In genomic region chr17:10198509-10199249, GRCh38 we compare ENCODE assay signal across 8 cellular contexts. TPM values are rescaled to one million over a fixed set of nuclear protein-coding genes. Genes with fewer than 3 reads are reported as not detected.
DNase-seq lines count a peak whose midpoint lies in the region; ATAC-seq and TF ChIP-seq lines count a peak whose summit lies in the region.

TSS of gene GAS7 (minus strand) at chr17:10198606.

- in situ Hi-C loops in GM13977 (cut with MboI; ENCODE audit: low pct_unique_long_range_greater_than_20kb, low sequenced_read_pairs, unreplicated experiment): no loop called here

- H3K27me3 ChIP-seq in gastroesophageal sphincter: peaks cover 18% of the 10 kb centered on the region

- H3K4me3 ChIP-seq in gastroesophageal sphincter: peak within 1 kb of the TSS; percentile 67 to 80

- H3K36me3 Mint-ChIP-seq in activated T-cell treated with anti-CD3 and anti-CD28 coated beads, Interleukin-2, amount 50 U/mL, for 72 hours (ENCODE audit: insufficient read depth in 2 of 2): peaks cover 3 to 12% of the 10 kb centered on the region in 2 donors

- no peak within 1 kb of the TSS for H3K27ac Mint-ChIP-seq in activated T-cell treated with anti-CD3 and anti-CD28 coated beads, Interleukin-2, amount 50 U/mL, for 72 hours

- H3K27ac ChIP-seq in gastroesophageal sphincter: peak within 1 kb of the TSS in 3 of 4 donors; percentile 67 to 79 (median 73)

- DNase-seq in GM13977 (ENCODE audit: low spot score): peak; percentile 86
- DNase-seq in activated T-cell treated with anti-CD3 and anti-CD28 coated beads, Interleukin-2, amount 50 U/mL, for 72 hours: peak; percentile 25 to 28
- DNase-seq in occipital lobe (lab: John Stamatoyannopoulos, UW): peak; percentile 21
- no peak for DNase-seq in SHP77 (lab: John Stamatoyannopoulos, UW)

- peaks cover 35% of the 10 kb centered on the region for H3K27me3 Mint-ChIP-seq in activated T-cell treated with anti-CD3 and anti-CD28 coated beads, Interleukin-2, amount 50 U/mL, for 72 hours (ENCODE audit: low read depth)

- no peak for TF ChIP-seq EP300 in gastroesophageal sphincter (IDR thresholded peaks at IDR 0.05)

- H3K9me3 Mint-ChIP-seq in activated T-cell treated with anti-CD3 and anti-CD28 coated beads, Interleukin-2, amount 50 U/mL, for 72 hours: peaks cover 6 to 10% of the 10 kb centered on the region in 2 donors

- H3K4me3 Mint-ChIP-seq in activated T-cell treated with anti-CD3 and anti-CD28 coated beads, Interleukin-2, amount 50 U/mL, for 72 hours: peak within 1 kb of the TSS; percentile 41 to 65

- TF ChIP-seq CTCF in GM13977 (IDR thresholded peaks at IDR 0.05; ENCODE audit: extremely low read depth, insufficient read depth, missing control alignments) (no peak), gastroesophageal sphincter (IDR thresholded peaks at IDR 0.05) (no peak)

- no peaks in the 10 kb centered on the region for H3K4me1 Mint-ChIP-seq in activated T-cell treated with anti-CD3 and anti-CD28 coated beads, Interleukin-2, amount 50 U/mL, for 72 hours (ENCODE audit: low read depth)

- TF ChIP-seq POLR2A in gastroesophageal sphincter (IDR thresholded peaks at IDR 0.05): peak in 1 of 2 donors; percentile 39

- no peaks in the 10 kb centered on the region for H3K36me3 ChIP-seq in gastroesophageal sphincter

- 0% methylated on average over 1 of the region's 86 CpGs; no CpG with 5 or more reads in 1 of the 2 donors for WGBS in gastroesophageal sphincter (ENCODE audit: low coverage in 1 of 2), 2 donors

- ATAC-seq in HG03378 (IDR thresholded peaks at IDR 0.05; ENCODE audit: unreplicated experiment): peak; percentile 58
- ATAC-seq in activated T-cell treated with anti-CD3 and anti-CD28 coated beads, Interleukin-2, amount 50 U/mL, for 72 hours (replicated peaks in 1 of 2): peak; percentile 70 to 73
- ATAC-seq in gastroesophageal sphincter: peak; percentile 83
- no peak for ATAC-seq in HG03342 (IDR thresholded peaks at IDR 0.05; ENCODE audit: unreplicated experiment)
- no peak for ATAC-seq in GM19324 (IDR thresholded peaks at IDR 0.05; ENCODE audit: low FRiP score, unreplicated experiment)

- peaks cover 0 to 9% (median 0%) of the 10 kb centered on the region in 3 donors for H3K9me3 ChIP-seq in gastroesophageal sphincter

- peaks cover 0 to 36% (median 4%) of the 10 kb centered on the region in 3 donors for H3K4me1 ChIP-seq in gastroesophageal sphincter

RNA-seq across cellular contexts. Expression of gene GAS7, which starts in this region (rescaled TPM):
- 1 to 10 TPM in 1 of 2 donors, under 1 TPM in 1; 0.72 to 1.3 TPM for total RNA-seq in activated T-cell treated with anti-CD3 and anti-CD28 coated beads, Interleukin-2, amount 50 U/mL, for 72 hours
- total RNA-seq in gastroesophageal sphincter: 100 to 1,000 TPM in 1 of 4 donors, 10 to 100 TPM in 3; 62.6 to 122 (median 77.0) TPM
- total RNA-seq in occipital lobe: 80.2 TPM

Comparison
In these comparisons a context has a peak if more than half of its experiments do, and no peak if none do; other contexts are left out.
1. RNA of gene GAS7 (total RNA-seq): 62.6 to 122 TPM in gastroesophageal sphincter and 80.2 TPM in occipital lobe (single experiment); 0.72 to 1.3 TPM in activated T-cell treated with anti-CD3 and anti-CD28 coated beads, Interleukin-2, amount 50 U/mL, for 72 hours; every median in the first group is over 10 times any median in the second.
2. DNase-seq: peak in GM13977 (single experiment), activated T-cell treated with anti-CD3 and anti-CD28 coated beads, Interleukin-2, amount 50 U/mL, for 72 hours (2 of 2) and occipital lobe (single experiment); none in SHP77 (0 of 2).
3. ATAC-seq: peak in HG03378 (single experiment), activated T-cell treated with anti-CD3 and anti-CD28 coated beads, Interleukin-2, amount 50 U/mL, for 72 hours (2 of 2) and gastroesophageal sphincter (single experiment); none in HG03342 (single experiment) and GM19324 (single experiment).